In the genomic region with DNA sequence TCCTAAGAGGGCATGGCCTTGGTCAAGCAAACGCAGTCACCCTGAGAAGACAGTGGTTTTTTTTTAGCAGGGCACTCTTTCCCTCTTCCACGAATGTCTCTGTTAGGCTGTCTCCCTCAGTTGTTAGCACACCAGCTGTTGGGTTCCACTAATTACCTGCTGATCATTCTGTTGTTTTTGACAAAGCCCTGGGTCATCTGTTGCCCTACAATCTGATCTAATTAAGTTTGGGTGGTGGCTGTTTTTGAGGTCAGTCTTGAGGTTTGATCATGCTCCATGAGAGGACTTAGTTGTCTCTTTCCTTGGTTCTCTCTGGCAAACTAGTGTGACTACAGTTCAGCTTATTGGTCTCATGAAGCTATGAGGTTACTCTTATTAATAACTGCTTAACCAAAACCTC, we compare ENCODE assay signal across 15 cellular contexts. TPM values are rescaled to one million over a fixed set of nuclear protein-coding genes. Genes with fewer than 3 reads are reported as not detected.
DNase-seq lines count a peak whose midpoint lies in the region.
"Had no signal": no experiment of that assay in that cellular context is flagged by ENCODE, and none has a peak within 500 bp of the region (broad histone marks: within the 10 kb centered on the region; RNA-seq: fewer than 3 reads in every experiment).

No MANE protein-coding gene starts in this region.

- H3K9me3 ChIP-seq in SJCRH30 (replicated peaks) = no peaks in the 10 kb centered on the region
- H3K9me3 ChIP-seq: Caco-2 had no signal

- H3K36me3 ChIP-seq in SJCRH30 = peaks cover 10% of the 10 kb centered on the region; the same call in 1 of the 2 replicates

- DNase-seq in NCI-H2171 treated with DMSO at 0.1 percent for 48 hours (lab: John Stamatoyannopoulos, UW) (peak; percentile 52), NCI-H2171 (lab: John Stamatoyannopoulos, UW) (no peak), SJCRH30 (peak; percentile 27 to 55), myocyte (ENCODE audit: low read depth) (peak; percentile 91), EL (no peak), LoVo (ENCODE audit: low spot score) (no peak), pons (ENCODE audit: low spot score) (no peak), kidney glomerular epithelial cell (lab: John Stamatoyannopoulos, UW) (no peak)
- DNase-seq: Caco-2; CD8-positive, alpha-beta T cell; DMS79 treated with DMSO at 0.1 percent for 48 hours; GDM1; HCEC 1CT; HFFc6 had no signal

- peaks cover 6% of the 10 kb centered on the region for H3K4me1 ChIP-seq in SJCRH30
- H3K4me1 ChIP-seq: Caco-2 had no signal

- H3K27me3 ChIP-seq in SJCRH30 = no peaks in the 10 kb centered on the region

- no peak overlapping the region for H3K4me3 ChIP-seq in SJCRH30

- H3K27ac ChIP-seq in SJCRH30 = peak overlapping the region; percentile 34
- H3K27ac ChIP-seq: 22Rv1 had no signal

RNA-seq across cellular contexts. Expression of gene PTPDC1, which starts 5.0 kb away (rescaled TPM):
- total RNA-seq in SJCRH30 (2014; rRNA removed; shearing (Covaris generic)) = 19.8 and 23.9 TPM in 2 replicates
- total RNA-seq in myocyte = 12.8 and 15.7 TPM in 2 replicates
- polyA plus RNA-seq in myocyte (2012) = 7.8 TPM

Comparison
In these comparisons a context has a peak if more than half of its experiments do, and no peak if none do; other contexts are left out.
1. DNase-seq: peak in NCI-H2171 treated with DMSO at 0.1 percent for 48 hours (single experiment), SJCRH30 (2 of 2) and myocyte (single experiment); none in NCI-H2171 (single experiment), EL (single experiment), LoVo (single experiment), pons (single experiment) and kidney glomerular epithelial cell (single experiment).